9 cellular contexts compared by ENCODE assay signal in genomic region chr7:45001826-45002225, GRCh38. TPM values are rescaled to one million over a fixed set of nuclear protein-coding genes. Genes with fewer than 3 reads are reported as not detected.
A peak's percentile ranks its signal among the peaks of the same experiment; 100 is the strongest.
DNase-seq lines count a peak whose midpoint lies in the region; ATAC-seq and TF ChIP-seq lines count a peak whose summit lies in the region.
"Had no signal": no experiment of that assay in that cellular context is flagged by ENCODE, and none has a peak within 500 bp of the region (broad histone marks: within the 10 kb centered on the region; RNA-seq: fewer than 3 reads in every experiment).

No MANE protein-coding gene starts in this region.

- peaks cover 33% of the 10 kb centered on the region for H3K79me2 ChIP-seq in HCT116 (ENCODE audit: insufficient read depth, low read length)

- H3K4me3 ChIP-seq in HCT116 (replicated peaks in 1 of 2; ENCODE audit: low read depth in 1 of 2, low read length in 2 of 2) (no peak overlapping the region), SJSA1 (peak overlapping the region; percentile 72; the same call in 1 of the 2 replicates), gastrocnemius medialis (no peak overlapping the region)

- CTCF ChIA-PET in HCT116 (lab: Charles Lee) = no interaction called here

- no peak overlapping the region for H3K9ac ChIP-seq in HCT116 (ENCODE audit: low read length)

- intact Hi-C loops in HCT116 (cut with micrococcal nuclease) = loop anchor here (2.0 kb wide), 1 partner anchor 109 kb away; the partner anchor contains the start of gene TBRG4
- intact Hi-C loops in gastrocnemius medialis (cut with DNase I; ENCODE audit: low total_unique reads) = loop anchor here (2.0 kb wide), 1 partner anchor 419 kb away; the partner anchor contains the start of gene TMED4

- H3K4me2 ChIP-seq in HCT116 (ENCODE audit: low read length) = peak overlapping the region; percentile 80

- RAD21 ChIA-PET in HCT116 (lab: Charles Lee; ENCODE audit: low non-redundant PET in 1 of 2, low total read pairs in 2 of 2, uncharacterized antibody in 2 of 2, unreplicated experiment in 2 of 2) = no interaction called here

- H3K27ac ChIP-seq in HCT116 (ENCODE audit: low read depth, low read length) (no peak overlapping the region), SJSA1 (no peak overlapping the region), gastrocnemius medialis (peak overlapping the region; percentile 85 to 94 (median 90))

- H3K9me2 ChIP-seq in HCT116 (ENCODE audit: insufficient read depth) = no peaks in the 10 kb centered on the region

- no peaks in the 10 kb centered on the region for H3K36me3 ChIP-seq in HCT116 (ENCODE audit: control insufficient read depth in 1 of 2, insufficient read depth in 2 of 2, low read length in 2 of 2)
- H3K36me3 ChIP-seq in SJSA1 = peaks cover 22% of the 10 kb centered on the region
- no peaks in the 10 kb centered on the region for H3K36me3 ChIP-seq in gastrocnemius medialis
- H3K36me3 ChIP-seq: HAP-1 had no signal

- no peak for TF ChIP-seq CTCF in HCT116 (IDR thresholded peaks at IDR 0.05 in 2 of 3, conservative IDR thresholded peaks at IDR 0.05 in 1 of 3; ENCODE audit: borderline replicate concordance in 1 of 3, insufficient read depth in 1 of 3, low read depth in 2 of 3, low read length in 2 of 3)
- TF ChIP-seq CTCF in gastrocnemius medialis (IDR thresholded peaks at IDR 0.05 in 4 of 5, conservative IDR thresholded peaks at IDR 0.05 in 1 of 5) = no peak

- H2AFZ ChIP-seq in HCT116 (ENCODE audit: low read depth, low read length, poor library complexity, severe bottlenecking) = no peak overlapping the region

- DNase-seq in HCT116 (ENCODE audit: low read depth, low spot score) (no peak), SJSA1 (ENCODE audit: low read depth in 1 of 2, low spot score in 2 of 2) (no peak), gastrocnemius medialis (no peak), amygdala (lab: John Stamatoyannopoulos, UW) (no peak), activated gamma-delta T cell treated with Interleukin-2 at 50 U/mL for 16 hours (no peak), NCI-H1436 (lab: John Stamatoyannopoulos, UW) (no peak)
- DNase-seq: left ventricle myocardium superior had no signal

- no peaks in the 10 kb centered on the region for H3K27me3 ChIP-seq in HCT116 (ENCODE audit: insufficient read depth, low read length)
- no peaks in the 10 kb centered on the region for H3K27me3 ChIP-seq in SJSA1 (replicated peaks)
- no peaks in the 10 kb centered on the region for H3K27me3 ChIP-seq in gastrocnemius medialis

- BruUV-seq in HCT116 (replicated peaks; lab: Mats Ljungman, UMichigan) = no TSS peak

- H4K20me1 ChIP-seq in HCT116 (ENCODE audit: insufficient read depth) = no peaks in the 10 kb centered on the region

- TF ChIP-seq POLR2A in HCT116 (IDR thresholded peaks at IDR 0.05; ENCODE audit: borderline replicate concordance, extremely low read depth, insufficient read depth, insufficient read length) = no peak
- no peak for TF ChIP-seq POLR2A in gastrocnemius medialis (IDR thresholded peaks at IDR 0.05)

- ATAC-seq in HCT116 (no peak), esophagus mucosa (peak; percentile 44), gastrocnemius medialis (no peak)
- ATAC-seq: left ventricle myocardium superior had no signal

- H3K9me3 ChIP-seq in HCT116 (ENCODE audit: control insufficient read depth in 1 of 2, insufficient read depth in 1 of 2, low read depth in 1 of 2, low read length in 2 of 2) (no peaks in the 10 kb centered on the region), SJSA1 (replicated peaks) (no peaks in the 10 kb centered on the region; the same call in 1 of the 2 replicates), gastrocnemius medialis (no peaks in the 10 kb centered on the region)
- H3K9me3 ChIP-seq: HAP-1 had no signal

- POLR2A ChIA-PET in HCT116 (lab: Charles Lee) = no interaction called here

- no peak for TF ChIP-seq RAD21 in HCT116 (IDR thresholded peaks at IDR 0.05; ENCODE audit: low read depth)

- in situ Hi-C loops in gastrocnemius medialis (cut with MboI; ENCODE audit: low sequenced_read_pairs in 4 of 4) = no loop called here

- peaks cover 0 to 19% of the 10 kb centered on the region in 2 experiments; a peak in 2 of 4 replicates for H3K4me1 ChIP-seq in HCT116 (ENCODE audit: control insufficient read depth in 1 of 2, insufficient read depth in 2 of 2, low read length in 2 of 2)
- peaks cover 14% of the 10 kb centered on the region for H3K4me1 ChIP-seq in SJSA1 (replicated peaks)
- peaks cover 28 to 34% of the 10 kb centered on the region in 2 donors for H3K4me1 ChIP-seq in gastrocnemius medialis

TF ChIP-seq in HCT116, 20 proteins besides CTCF, POLR2A, EP300 and RAD21 (continues in another document):
- no peak for TF ChIP-seq YY1 (IDR thresholded peaks at IDR 0.05; ENCODE audit: extremely low read depth, insufficient replicate concordance, low read depth, low read length)
- no peak for TF ChIP-seq EZH2 (IDR thresholded peaks at IDR 0.05)
- TF ChIP-seq ATF3 (IDR thresholded peaks at IDR 0.05) = no peak
- TF ChIP-seq MAX (IDR thresholded peaks at IDR 0.05) = no peak
- no peak for TF ChIP-seq POLR2AphosphoS5 (IDR thresholded peaks at IDR 0.05; ENCODE audit: low read depth, low read length)
- TF ChIP-seq SRF (IDR thresholded peaks at IDR 0.05; ENCODE audit: low read depth) = no peak
- TF ChIP-seq CEBPB (IDR thresholded peaks at IDR 0.05; ENCODE audit: low read depth) = no peak
- TF ChIP-seq CBX3 (IDR thresholded peaks at IDR 0.05; ENCODE audit: low read depth) = no peak
- no peak for TF ChIP-seq TCF7L2 (IDR thresholded peaks at IDR 0.05; ENCODE audit: borderline replicate concordance, extremely low read depth, insufficient read depth, insufficient read length)
- no peak for TF ChIP-seq EGR1 (IDR thresholded peaks at IDR 0.05; ENCODE audit: low read depth)
- TF ChIP-seq EZH2phosphoT487 (IDR thresholded peaks at IDR 0.05; ENCODE audit: borderline replicate concordance) = no peak
- TF ChIP-seq SP1 (IDR thresholded peaks at IDR 0.05; ENCODE audit: low read depth) = no peak
- no peak for TF ChIP-seq REST (IDR thresholded peaks at IDR 0.05; ENCODE audit: low read depth)
- TF ChIP-seq ZFX (IDR thresholded peaks at IDR 0.05) = no peak
- TF ChIP-seq ELF1 (IDR thresholded peaks at IDR 0.05; ENCODE audit: borderline replicate concordance, low read depth) = no peak
- TF ChIP-seq SIN3A (IDR thresholded peaks at IDR 0.05; ENCODE audit: low read depth) = no peak
- no peak for TF ChIP-seq ZNF274 (IDR thresholded peaks at IDR 0.05; ENCODE audit: low read depth, low read length)
- no peak for TF ChIP-seq ZBTB33 (IDR thresholded peaks at IDR 0.05; ENCODE audit: extremely low read depth, insufficient replicate concordance, low read length)

RNA-seq across cellular contexts. Expression of gene CCM2, which starts 1.8 kb away (rescaled TPM):
- 34.4 TPM for total RNA-seq in HCT116 (2021; ENCODE audit: unreplicated experiment)
- 34.6 and 38.9 TPM in 2 replicates for polyA plus RNA-seq in HCT116 (2012)
- total RNA-seq in SJSA1 (2014; rRNA removed; shearing (Covaris generic)) = 35.5 and 64.8 TPM in 2 replicates
- 17.8 TPM for total RNA-seq in esophagus mucosa
- total RNA-seq in gastrocnemius medialis = 10 to 100 TPM; 37.7 to 61.8 (median 47.4) TPM

RNA-seq across cellular contexts. Expression of gene MYO1G, which starts 23.0 kb away (rescaled TPM):
- total RNA-seq in HCT116 (2021; ENCODE audit: unreplicated experiment) (0.74 TPM), esophagus mucosa (1.1 TPM), gastrocnemius medialis (1 to 10 TPM in 2 of 4 donors, under 1 TPM in 1, not detected in 1; 0.61 to 1.4 (median 1.3) TPM)
- 0.04 and 0.07 TPM in 2 replicates for polyA plus RNA-seq in HCT116 (2012)
- total RNA-seq in SJSA1 (2014; rRNA removed; shearing (Covaris generic)) = 0.11 TPM in 1 of 2 replicates, not detected in the other

Comparison
In these comparisons a context has a peak if more than half of its experiments do, and no peak if none do; other contexts are left out.
1. H3K27ac ChIP-seq: peak in gastrocnemius medialis (4 of 4); none in HCT116 (single experiment) and SJSA1 (single experiment).